ENCODE assay signal across 19 cellular contexts in the genomic region with DNA sequence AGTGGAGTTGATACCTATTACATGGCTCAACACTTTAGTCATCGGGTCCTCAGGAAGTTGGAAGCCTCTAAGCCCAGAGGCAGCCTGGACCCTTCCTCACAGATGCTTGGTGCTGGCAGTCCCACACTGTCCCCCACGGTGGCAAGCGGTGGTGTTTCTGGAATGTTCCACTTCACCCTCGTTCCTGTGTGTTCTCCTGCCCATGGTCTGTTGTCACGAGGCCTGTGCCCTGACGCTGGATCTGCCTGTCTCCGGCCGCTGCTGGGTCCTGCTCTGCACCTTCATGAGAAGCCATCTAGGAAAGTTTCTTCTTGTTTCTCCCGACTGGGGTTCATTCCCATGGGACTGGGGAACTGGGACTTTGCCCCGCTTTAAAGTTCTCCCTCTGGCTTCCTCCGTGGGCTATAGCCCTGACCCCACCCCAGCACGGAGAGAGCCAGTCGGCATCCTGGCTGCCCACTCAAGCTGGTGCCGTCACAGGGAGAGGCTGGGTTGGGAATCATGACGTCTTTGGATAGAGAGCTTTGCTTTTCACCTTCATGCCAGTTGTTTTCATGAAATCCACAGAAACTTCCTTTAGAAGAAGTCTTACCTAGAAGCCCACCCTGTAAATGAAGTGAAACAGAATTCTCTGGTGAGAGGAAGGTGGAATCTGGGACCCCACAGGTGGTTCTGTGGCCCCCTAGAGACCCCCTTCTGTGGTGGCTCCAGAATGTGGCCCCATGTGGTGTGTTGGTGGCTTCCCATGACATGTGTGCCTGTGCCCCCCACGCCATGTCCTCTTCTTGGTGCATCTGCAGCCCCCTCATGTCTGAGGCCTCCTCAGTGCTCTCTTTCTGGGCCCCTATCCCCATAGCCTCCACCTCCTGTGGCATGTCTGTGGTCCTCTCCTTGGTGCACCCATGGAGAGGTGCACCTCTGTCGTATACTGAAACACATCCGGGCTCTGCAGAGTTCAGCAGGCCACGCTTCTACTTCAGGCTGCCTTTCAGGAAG.
"Had no signal": no experiment of that assay in that cellular context is flagged by ENCODE, and none has a peak within 500 bp of the region (broad histone marks: within the 10 kb centered on the region; RNA-seq: fewer than 3 reads in every experiment).

No MANE protein-coding gene starts in this region.

- H3K4me3 ChIP-seq: colonic mucosa, esophagus muscularis mucosa, hepatocyte, left ventricle myocardium inferior, prostate gland, tibial nerve had no signal

- H3K4me2 ChIP-seq: hepatocyte had no signal

- H3K36me3 Mint-ChIP-seq: activated naive CD4-positive, alpha-beta T cell treated with anti-CD3 and anti-CD28 coated beads, Interleukin-2, amount 50 U/mL, for 24 hours; stimulated activated memory B cell treated with anti-CD40 and anti-IgM and Interleukin-4, amounts not matched to agents 10 μg/mL and 1 μg/mL and 100 μg/mL, for 72 hours had no signal

- H3K27me3 ChIP-seq: colonic mucosa, esophagus muscularis mucosa, hepatocyte, tibial nerve had no signal

- H3K4me1 Mint-ChIP-seq: activated naive CD4-positive, alpha-beta T cell treated with anti-CD3 and anti-CD28 coated beads, Interleukin-2, amount 50 U/mL, for 24 hours; memory B cell; stimulated activated memory B cell treated with anti-CD40 and anti-IgM and Interleukin-4, amounts not matched to agents 10 μg/mL and 1 μg/mL and 100 μg/mL, for 72 hours had no signal

- H3K4me3 Mint-ChIP-seq: activated CD8-positive, alpha-beta T cell treated with anti-CD3 and anti-CD28 coated beads for 36 hours; activated naive CD4-positive, alpha-beta T cell treated with anti-CD3 and anti-CD28 coated beads, Interleukin-2, amount 50 U/mL, for 24 hours; activated T-helper 17 cell treated with anti-CD3 and anti-CD28 coated beads, Interleukin-2, amount 50 U/mL, for 72 hours; memory B cell; naive thymus-derived CD8-positive, alpha-beta T cell; stimulated activated memory B cell treated with anti-CD40 and anti-IgM and Interleukin-4, amounts not matched to agents 10 μg/mL and 1 μg/mL and 100 μg/mL, for 72 hours had no signal

- H3K27ac ChIP-seq: colonic mucosa, esophagus muscularis mucosa, hepatocyte, left ventricle myocardium inferior, prostate gland, tibial nerve, WERI-Rb-1 had no signal

- H3K36me3 ChIP-seq: colonic mucosa, esophagus muscularis mucosa, left ventricle myocardium inferior, prostate gland, tibial nerve, WERI-Rb-1 had no signal

- H3K79me2 ChIP-seq: hepatocyte had no signal

- DNase-seq: activated CD4-positive, alpha-beta T cell treated with anti-CD3 and anti-CD28 coated beads for 48 hours; caudate nucleus; colonic mucosa; islet precursor cell; left ventricle myocardium inferior; nucleus accumbens; stimulated activated CD4-positive, alpha-beta T cell treated with anti-CD3 and anti-CD28 coated beads, Interleukin-1b, Interleukin-23, amount 100 ng/mL, for 48 hours had no signal

- ATAC-seq: activated T-helper 17 cell treated with anti-CD3 and anti-CD28 coated beads, Interleukin-2, amount 50 U/mL, for 72 hours; naive thymus-derived CD8-positive, alpha-beta T cell; right cardiac atrium; stimulated activated memory B cell treated with anti-CD40 and anti-IgM and Interleukin-4, amounts not matched to agents 10 μg/mL and 1 μg/mL and 100 μg/mL, for 72 hours had no signal

- H3K9me3 ChIP-seq: colonic mucosa, esophagus muscularis mucosa, left ventricle myocardium inferior, prostate gland, tibial nerve had no signal

- H2AFZ ChIP-seq: hepatocyte had no signal

- H3K9me3 Mint-ChIP-seq: activated CD8-positive, alpha-beta T cell treated with anti-CD3 and anti-CD28 coated beads for 36 hours; activated naive CD4-positive, alpha-beta T cell treated with anti-CD3 and anti-CD28 coated beads, Interleukin-2, amount 50 U/mL, for 24 hours; activated T-helper 17 cell treated with anti-CD3 and anti-CD28 coated beads, Interleukin-2, amount 50 U/mL, for 72 hours; naive thymus-derived CD8-positive, alpha-beta T cell had no signal

- H3K4me1 ChIP-seq: colonic mucosa, prostate gland had no signal

- H3K27ac Mint-ChIP-seq: activated CD8-positive, alpha-beta T cell treated with anti-CD3 and anti-CD28 coated beads for 36 hours; activated naive CD4-positive, alpha-beta T cell treated with anti-CD3 and anti-CD28 coated beads, Interleukin-2, amount 50 U/mL, for 24 hours; activated T-helper 17 cell treated with anti-CD3 and anti-CD28 coated beads, Interleukin-2, amount 50 U/mL, for 72 hours; memory B cell; stimulated activated memory B cell treated with anti-CD40 and anti-IgM and Interleukin-4, amounts not matched to agents 10 μg/mL and 1 μg/mL and 100 μg/mL, for 72 hours had no signal
